ENCODE assay signal across 23 cellular contexts in the genomic region with DNA sequence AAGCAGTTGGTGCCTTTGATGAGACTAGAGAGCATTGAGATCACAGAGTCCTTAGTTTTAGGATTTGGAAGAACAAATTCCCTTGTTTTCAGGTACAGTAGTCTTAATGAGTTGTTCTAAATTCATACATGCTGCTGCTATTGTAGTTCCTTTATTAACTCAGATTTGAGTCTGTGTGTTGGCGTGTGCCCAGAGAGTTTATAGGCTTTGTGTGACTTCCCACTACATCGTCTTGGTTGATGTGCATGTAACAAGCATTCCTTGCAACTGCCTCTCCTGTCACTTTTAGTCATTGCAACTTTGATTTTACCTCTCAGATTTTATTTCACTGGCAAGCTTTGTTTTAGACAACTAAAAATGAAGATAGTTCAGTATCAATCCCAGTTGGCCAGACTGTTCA.
"Had no signal": no experiment of that assay in that cellular context is flagged by ENCODE, and none has a peak within 500 bp of the region (broad histone marks: within the 10 kb centered on the region; RNA-seq: fewer than 3 reads in every experiment).

No MANE protein-coding gene starts in this region.

- H3K36me3 Mint-ChIP-seq: natural killer cell treated with Interleukin-12 subunit alpha and Interleukin-12 subunit beta and Interleukin-15 and Interleukin-18, amount 100 ng/mL, for 72 hours had no signal

- ATAC-seq: natural killer cell treated with Interleukin-12 subunit alpha and Interleukin-12 subunit beta and Interleukin-15 and Interleukin-18, amount 100 ng/mL, for 72 hours; pancreas; right cardiac atrium; right lobe of liver; stimulated activated effector memory CD8-positive, alpha-beta T cell treated with anti-CD3 and anti-CD28 coated beads, Interleukin-12 subunit alpha, Interleukin-12 subunit beta, amount 100 ng/mL, for 72 hours; stimulated activated naive B cell treated with anti-CD40 and anti-IgM and Interleukin-4, amounts not matched to agents 10 μg/mL and 1 μg/mL and 100 μg/mL, for 72 hours had no signal

- H3K4me3 Mint-ChIP-seq: natural killer cell treated with Interleukin-12 subunit alpha and Interleukin-12 subunit beta and Interleukin-15 and Interleukin-18, amount 100 ng/mL, for 72 hours; nephron progenitor cell; neural crest cell; stimulated activated effector memory CD8-positive, alpha-beta T cell treated with anti-CD3 and anti-CD28 coated beads, Interleukin-12 subunit alpha, Interleukin-12 subunit beta, amount 100 ng/mL, for 72 hours; stimulated activated naive B cell treated with anti-CD40 and anti-IgM and Interleukin-4, amounts not matched to agents 10 μg/mL and 1 μg/mL and 100 μg/mL, for 72 hours; stimulated activated naive CD8-positive, alpha-beta T cell treated with anti-CD3 and anti-CD28 coated beads, Interleukin-15, Interleukin-2, amounts not matched to agents 100 ng/mL and 50 ng/mL, for 24 hours had no signal

- DNase-seq: nephron progenitor cell; pancreas; right cardiac atrium; right lobe of liver; sigmoid colon; stimulated activated CD4-positive, alpha-beta T cell treated with anti-CD3 and anti-CD28 coated beads, Interleukin-15, amount 100 ng/mL, for 24 hours; stimulated activated CD4-positive, alpha-beta T cell treated with anti-CD3 and anti-CD28 coated beads, Interleukin-2, amount 100 ng/mL, for 24 hours; stimulated activated CD4-positive, alpha-beta T cell treated with anti-CD3 and anti-CD28 coated beads, Interleukin-2, amount 100 ng/mL, for 48 hours; stimulated activated CD4-positive, alpha-beta T cell treated with anti-CD3 and anti-CD28 coated beads, Interleukin-4, amount 100 ng/mL, for 24 hours; stimulated activated naive B cell treated with anti-CD40 and anti-IgM and Interleukin-4, amounts not matched to agents 10 μg/mL and 1 μg/mL and 100 μg/mL, for 72 hours; stimulated activated naive CD4-positive, alpha-beta T cell treated with Interleukin-2 at 50 U/mL for 16 hours; stomach; thyroid gland; trophoblast cell; upper lobe of left lung had no signal

- H3K27me3 Mint-ChIP-seq: natural killer cell treated with Interleukin-12 subunit alpha and Interleukin-12 subunit beta and Interleukin-15 and Interleukin-18, amount 100 ng/mL, for 72 hours; stimulated activated naive B cell treated with anti-CD40 and anti-IgM and Interleukin-4, amounts not matched to agents 10 μg/mL and 1 μg/mL and 100 μg/mL, for 72 hours; stimulated activated naive CD8-positive, alpha-beta T cell treated with anti-CD3 and anti-CD28 coated beads, Interleukin-15, Interleukin-2, amounts not matched to agents 100 ng/mL and 50 ng/mL, for 24 hours had no signal

- H3K27ac Mint-ChIP-seq: natural killer cell treated with Interleukin-12 subunit alpha and Interleukin-12 subunit beta and Interleukin-15 and Interleukin-18, amount 100 ng/mL, for 72 hours; nephron progenitor cell; stimulated activated effector memory CD8-positive, alpha-beta T cell treated with anti-CD3 and anti-CD28 coated beads, Interleukin-12 subunit alpha, Interleukin-12 subunit beta, amount 100 ng/mL, for 72 hours; stimulated activated naive B cell treated with anti-CD40 and anti-IgM and Interleukin-4, amounts not matched to agents 10 μg/mL and 1 μg/mL and 100 μg/mL, for 72 hours; stimulated activated naive CD8-positive, alpha-beta T cell treated with anti-CD3 and anti-CD28 coated beads, Interleukin-15, Interleukin-2, amounts not matched to agents 100 ng/mL and 50 ng/mL, for 24 hours had no signal

- H3K4me3 ChIP-seq: pancreas, prostate gland, right lobe of liver, sigmoid colon, stomach, thoracic aorta, thyroid gland, tibial nerve, vagina had no signal

- H3K4me1 Mint-ChIP-seq: neural crest cell; stimulated activated effector memory CD8-positive, alpha-beta T cell treated with anti-CD3 and anti-CD28 coated beads, Interleukin-12 subunit alpha, Interleukin-12 subunit beta, amount 100 ng/mL, for 72 hours; stimulated activated naive B cell treated with anti-CD40 and anti-IgM and Interleukin-4, amounts not matched to agents 10 μg/mL and 1 μg/mL and 100 μg/mL, for 72 hours had no signal

- H3K9me3 Mint-ChIP-seq: natural killer cell treated with Interleukin-12 subunit alpha and Interleukin-12 subunit beta and Interleukin-15 and Interleukin-18, amount 100 ng/mL, for 72 hours; nephron progenitor cell; neural crest cell; stimulated activated effector memory CD8-positive, alpha-beta T cell treated with anti-CD3 and anti-CD28 coated beads, Interleukin-12 subunit alpha, Interleukin-12 subunit beta, amount 100 ng/mL, for 72 hours; stimulated activated naive B cell treated with anti-CD40 and anti-IgM and Interleukin-4, amounts not matched to agents 10 μg/mL and 1 μg/mL and 100 μg/mL, for 72 hours; stimulated activated naive CD8-positive, alpha-beta T cell treated with anti-CD3 and anti-CD28 coated beads, Interleukin-15, Interleukin-2, amounts not matched to agents 100 ng/mL and 50 ng/mL, for 24 hours had no signal
